1 cellular context compared by ENCODE assay signal in genomic region chr19:47020132-47020805, GRCh38.
TF ChIP-seq lines count a peak whose summit lies in the region.

No MANE protein-coding gene starts in this region.

TF ChIP-seq in HEK293, 187 proteins besides CTCF, POLR2A, EP300 and RAD21 (continued from another document):
- TF ChIP-seq ZNF518A (tag by site-specific recombination; conservative IDR thresholded peaks at IDR 0.05; ENCODE audit: low read depth) (no peak), ZNF335 (tag by site-specific recombination; conservative IDR thresholded peaks at IDR 0.05) (peak; percentile 70), TRIM28 (IDR thresholded peaks at IDR 0.05; ENCODE audit: borderline replicate concordance, low read length) (no peak), ZSCAN16 (tag by site-specific recombination; IDR thresholded peaks at IDR 0.05) (no peak), ZNF223 (tag by site-specific recombination; IDR thresholded peaks at IDR 0.05) (no peak), ZNF48 (tag by site-specific recombination; IDR thresholded peaks at IDR 0.05) (no peak), ELK4 (IDR thresholded peaks at IDR 0.05; ENCODE audit: borderline replicate concordance, low read depth, low read length) (no peak), PRDM4 (tag by site-specific recombination; IDR thresholded peaks at IDR 0.05) (no peak), ZNF776 (tag by site-specific recombination; IDR thresholded peaks at IDR 0.05; ENCODE audit: borderline replicate concordance) (no peak), ZNF184 (tag by site-specific recombination; IDR thresholded peaks at IDR 0.05) (no peak), ZFP41 (tag by site-specific recombination; IDR thresholded peaks at IDR 0.05; ENCODE audit: borderline replicate concordance) (no peak), REST (tag by site-specific recombination; IDR thresholded peaks at IDR 0.05) (no peak), ZNF214 (tag by site-specific recombination; IDR thresholded peaks at IDR 0.05; ENCODE audit: borderline replicate concordance) (no peak), ZNF202 (tag by site-specific recombination; IDR thresholded peaks at IDR 0.05; ENCODE audit: borderline replicate concordance) (no peak), ZNF626 (tag by site-specific recombination; IDR thresholded peaks at IDR 0.05) (no peak), MZF1 (tag by site-specific recombination; IDR thresholded peaks at IDR 0.05; ENCODE audit: borderline replicate concordance) (no peak)
